19 cellular contexts compared by ENCODE assay signal in the genomic region with DNA sequence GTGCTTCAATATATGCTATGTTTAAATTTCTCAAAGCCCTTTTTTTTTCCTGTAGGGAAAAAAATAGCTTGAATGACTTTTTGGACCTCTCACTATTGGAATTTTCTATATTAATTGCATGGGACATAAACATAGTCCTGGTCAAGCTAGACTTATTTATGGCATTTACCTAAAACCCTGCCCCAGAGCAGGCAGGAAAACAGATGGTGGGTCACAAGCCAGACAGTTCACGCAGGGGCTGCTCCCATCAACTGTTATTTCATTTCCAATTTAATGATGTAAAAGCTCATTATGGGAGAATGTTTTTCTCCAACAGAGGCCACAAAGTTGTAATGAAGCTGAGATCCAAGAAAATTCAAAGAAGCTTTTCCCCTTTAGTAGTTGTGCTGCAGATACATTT.
"Had no signal": no experiment of that assay in that cellular context is flagged by ENCODE, and none has a peak within 500 bp of the region (broad histone marks: within the 10 kb centered on the region; RNA-seq: fewer than 3 reads in every experiment).

No MANE protein-coding gene starts in this region.

- DNase-seq: dermis blood vessel endothelial cell; effector CD4-positive, alpha-beta T cell; foreskin fibroblast; glutamatergic neuron; left ventricle myocardium inferior; mesenchymal stem cell; naive B cell; psoas muscle; small intestine; stimulated activated CD4-positive, alpha-beta T cell treated with anti-CD3 and anti-CD28 coated beads, Interleukin-12 subunit alpha, Interleukin-12 subunit beta, amount 100 ng/mL, for 4 hours; stimulated activated naive CD4-positive, alpha-beta T cell; stomach; substantia nigra; transverse colon had no signal

- H3K4me3 ChIP-seq: esophagus muscularis mucosa, gastroesophageal sphincter, left ventricle myocardium inferior, lung, psoas muscle, right atrium auricular region, stomach, thoracic aorta, transverse colon had no signal
